In the genomic region with DNA sequence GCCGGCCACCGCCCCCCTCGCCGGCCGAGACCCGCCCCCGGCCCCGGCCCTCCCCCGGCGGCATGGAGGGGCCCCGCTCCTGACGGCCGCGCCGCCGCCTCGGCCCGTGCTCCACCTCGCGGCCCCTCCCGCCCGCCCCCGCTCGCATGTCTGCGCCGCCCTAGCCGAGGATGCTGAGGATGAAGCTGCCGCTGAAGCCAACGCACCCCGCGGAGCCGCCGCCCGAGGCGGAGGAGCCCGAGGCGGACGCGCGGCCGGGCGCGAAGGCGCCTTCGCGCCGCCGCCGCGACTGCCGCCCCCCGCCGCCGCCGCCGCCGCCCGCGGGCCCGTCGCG, we compare ENCODE assay signal across 1 cellular context.
TF ChIP-seq lines count a peak whose summit lies in the region.

No MANE protein-coding gene starts in this region.

TF ChIP-seq in SK-N-SH treated with all-trans-retinoic acid at 6 μM for 48 hours, 23 proteins besides CTCF, POLR2A, EP300 and RAD21 (continued from another document):
- TF ChIP-seq, protein P1, sequence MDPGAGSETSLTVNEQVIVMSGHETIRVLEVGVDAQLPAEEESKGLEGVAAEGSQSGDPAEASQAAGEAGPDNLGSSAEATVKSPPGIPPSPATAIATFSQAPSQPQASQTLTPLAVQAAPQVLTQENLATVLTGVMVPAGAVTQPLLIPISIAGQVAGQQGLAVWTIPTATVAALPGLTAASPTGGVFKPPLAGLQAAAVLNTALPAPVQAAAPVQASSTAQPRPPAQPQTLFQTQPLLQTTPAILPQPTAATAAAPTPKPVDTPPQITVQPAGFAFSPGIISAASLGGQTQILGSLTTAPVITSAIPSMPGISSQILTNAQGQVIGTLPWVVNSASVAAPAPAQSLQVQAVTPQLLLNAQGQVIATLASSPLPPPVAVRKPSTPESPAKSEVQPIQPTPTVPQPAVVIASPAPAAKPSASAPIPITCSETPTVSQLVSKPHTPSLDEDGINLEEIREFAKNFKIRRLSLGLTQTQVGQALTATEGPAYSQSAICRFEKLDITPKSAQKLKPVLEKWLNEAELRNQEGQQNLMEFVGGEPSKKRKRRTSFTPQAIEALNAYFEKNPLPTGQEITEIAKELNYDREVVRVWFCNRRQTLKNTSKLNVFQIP (CRISPR knock-in tag; IDR thresholded peaks at IDR 0.05; ENCODE audit: borderline replicate concordance, low read depth): no peak
- TF ChIP-seq OSR1 (CRISPR knock-in tag; IDR thresholded peaks at IDR 0.05) (no peak), GLIS3 (CRISPR knock-in tag; IDR thresholded peaks at IDR 0.05) (no peak), ZNF8 (CRISPR knock-in tag; IDR thresholded peaks at IDR 0.05) (no peak), ZNF70 (CRISPR knock-in tag; IDR thresholded peaks at IDR 0.05) (no peak), ZFP30 (CRISPR knock-in tag; IDR thresholded peaks at IDR 0.05) (no peak), CSDC2 (CRISPR knock-in tag; IDR thresholded peaks at IDR 0.05) (no peak)
- TF ChIP-seq, protein P2, sequence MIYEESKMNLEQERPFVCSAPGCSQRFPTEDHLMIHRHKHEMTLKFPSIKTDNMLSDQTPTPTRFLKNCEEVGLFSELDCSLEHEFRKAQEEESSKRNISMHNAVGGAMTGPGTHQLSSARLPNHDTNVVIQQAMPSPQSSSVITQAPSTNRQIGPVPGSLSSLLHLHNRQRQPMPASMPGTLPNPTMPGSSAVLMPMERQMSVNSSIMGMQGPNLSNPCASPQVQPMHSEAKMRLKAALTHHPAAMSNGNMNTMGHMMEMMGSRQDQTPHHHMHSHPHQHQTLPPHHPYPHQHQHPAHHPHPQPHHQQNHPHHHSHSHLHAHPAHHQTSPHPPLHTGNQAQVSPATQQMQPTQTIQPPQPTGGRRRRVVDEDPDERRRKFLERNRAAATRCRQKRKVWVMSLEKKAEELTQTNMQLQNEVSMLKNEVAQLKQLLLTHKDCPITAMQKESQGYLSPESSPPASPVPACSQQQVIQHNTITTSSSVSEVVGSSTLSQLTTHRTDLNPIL (CRISPR knock-in tag; IDR thresholded peaks at IDR 0.05; ENCODE audit: low read depth): no peak
